ENCODE assay signal across 8 cellular contexts in genomic region chr12:42482820-42483533, GRCh38.
A peak's percentile ranks its signal among the peaks of the same experiment; 100 is the strongest.
DNase-seq lines count a peak whose midpoint lies in the region; ATAC-seq and TF ChIP-seq lines count a peak whose summit lies in the region.

No MANE protein-coding gene starts in this region.

- peak overlapping the region; percentile 96 for H3K4me2 ChIP-seq in OCI-LY1 (ENCODE audit: low read length)

- H3F3A ChIP-seq in OCI-LY1 (ENCODE audit: insufficient read depth, low read length): no peaks in the 10 kb centered on the region

- peaks cover 55% of the 10 kb centered on the region for H3K27me3 ChIP-seq in CD4-positive, CD25-positive, alpha-beta regulatory T cell (ENCODE audit: control insufficient read depth, insufficient read depth, low read length)
- H3K27me3 ChIP-seq in OCI-LY1 (ENCODE audit: insufficient read depth, low read length): no peaks in the 10 kb centered on the region
- H3K27me3 ChIP-seq in tibial artery: no peaks in the 10 kb centered on the region

- peaks cover 86% of the 10 kb centered on the region for H3K27me3 Mint-ChIP-seq in CD4-positive, CD25-positive, alpha-beta regulatory T cell
- H3K27me3 Mint-ChIP-seq in natural killer cell treated with Interleukin-12 subunit alpha and Interleukin-12 subunit beta and Interleukin-15 and Interleukin-18, amount 100 ng/mL, for 72 hours: peaks cover 51 to 71% of the 10 kb centered on the region in 2 donors

- H3K4me1 Mint-ChIP-seq in CD4-positive, CD25-positive, alpha-beta regulatory T cell: peaks cover 0 to 17% (median 13%) of the 10 kb centered on the region in 4 donors
- peaks cover 8 to 9% of the 10 kb centered on the region in 2 donors for H3K4me1 Mint-ChIP-seq in natural killer cell treated with Interleukin-12 subunit alpha and Interleukin-12 subunit beta and Interleukin-15 and Interleukin-18, amount 100 ng/mL, for 72 hours (ENCODE audit: low read depth in 2 of 2)

- no peak overlapping the region for H3K27ac ChIP-seq in CD4-positive, CD25-positive, alpha-beta regulatory T cell (ENCODE audit: insufficient read depth, low read length, poor library complexity, severe bottlenecking)
- H3K27ac ChIP-seq in OCI-LY1 (ENCODE audit: low read depth, low read length, poor library complexity, severe bottlenecking): no peak overlapping the region
- H3K27ac ChIP-seq in tibial artery: peak overlapping the region; percentile 53 to 74

- 0 out of 2 replicates have a peak overlapping the region, but pooled peaks have one; percentile 81 for H2AFZ ChIP-seq in OCI-LY1 (ENCODE audit: low read length)

- peak overlapping the region; percentile 23 to 80 (median 50) for H3K4me3 Mint-ChIP-seq in CD4-positive, CD25-positive, alpha-beta regulatory T cell
- peak overlapping the region; percentile 71 for H3K4me3 Mint-ChIP-seq in natural killer cell treated with Interleukin-12 subunit alpha and Interleukin-12 subunit beta and Interleukin-15 and Interleukin-18, amount 100 ng/mL, for 72 hours

- no peaks in the 10 kb centered on the region for H3K36me3 ChIP-seq in CD4-positive, CD25-positive, alpha-beta regulatory T cell (ENCODE audit: control insufficient read depth, insufficient read depth, low read length)
- H3K36me3 ChIP-seq in OCI-LY1 (ENCODE audit: insufficient read depth, low read length) (no peaks in the 10 kb centered on the region), tibial artery (no peaks in the 10 kb centered on the region)

- H3K9me2 ChIP-seq in OCI-LY1 (ENCODE audit: low read depth, low read length): no peaks in the 10 kb centered on the region

- H3K9me3 Mint-ChIP-seq in CD4-positive, CD25-positive, alpha-beta regulatory T cell: peaks cover 0 to 2% (median 0%) of the 10 kb centered on the region in 7 donors
- no peaks in the 10 kb centered on the region for H3K9me3 Mint-ChIP-seq in natural killer cell treated with Interleukin-12 subunit alpha and Interleukin-12 subunit beta and Interleukin-15 and Interleukin-18, amount 100 ng/mL, for 72 hours

- H3K36me3 Mint-ChIP-seq in CD4-positive, CD25-positive, alpha-beta regulatory T cell: no peaks in the 10 kb centered on the region
- H3K36me3 Mint-ChIP-seq in natural killer cell treated with Interleukin-12 subunit alpha and Interleukin-12 subunit beta and Interleukin-15 and Interleukin-18, amount 100 ng/mL, for 72 hours: no peaks in the 10 kb centered on the region

- peak; percentile 96 for TF ChIP-seq CTCF in OCI-LY1 (IDR thresholded peaks at IDR 0.05; ENCODE audit: low read length)
- TF ChIP-seq CTCF in tibial artery (IDR thresholded peaks at IDR 0.05): peak; percentile 83 to 84

- peak overlapping the region; percentile 76 for H3K9ac ChIP-seq in OCI-LY1 (ENCODE audit: low read length)

- H4K20me1 ChIP-seq in OCI-LY1 (ENCODE audit: insufficient read depth, low read length): no peaks in the 10 kb centered on the region

- H3K27ac Mint-ChIP-seq in CD4-positive, CD25-positive, alpha-beta regulatory T cell: no peak overlapping the region
- H3K27ac Mint-ChIP-seq in natural killer cell treated with Interleukin-12 subunit alpha and Interleukin-12 subunit beta and Interleukin-15 and Interleukin-18, amount 100 ng/mL, for 72 hours: no peak overlapping the region

- no peaks in the 10 kb centered on the region for H3K79me2 ChIP-seq in OCI-LY1 (ENCODE audit: insufficient read depth, low read length)

- no peaks in the 10 kb centered on the region for H3K9me3 ChIP-seq in CD4-positive, CD25-positive, alpha-beta regulatory T cell (ENCODE audit: control insufficient read depth in 2 of 2, low read length in 2 of 2)
- no peaks in the 10 kb centered on the region for H3K9me3 ChIP-seq in OCI-LY1 (ENCODE audit: low read length)
- no peaks in the 10 kb centered on the region for H3K9me3 ChIP-seq in tibial artery

- peak overlapping the region; percentile 19 for H3K4me3 ChIP-seq in CD4-positive, CD25-positive, alpha-beta regulatory T cell (ENCODE audit: low read depth, low read length)
- H3K4me3 ChIP-seq in OCI-LY1 (ENCODE audit: low read depth, low read length, poor library complexity, severe bottlenecking) (peak overlapping the region; percentile 79), tibial artery (peak overlapping the region; percentile 65 to 82)

- intact Hi-C loops in tibial artery (cut with DNase I; ENCODE audit: low total_unique reads): loop anchor here (5.0 kb wide), 1 partner anchor 84 kb away; no protein-coding TSS in a partner anchor

- ATAC-seq in CD4-positive, CD25-positive, alpha-beta regulatory T cell (ENCODE audit: low read depth in 2 of 2): peak; percentile 17 to 62
- ATAC-seq in GM19043 (IDR thresholded peaks at IDR 0.05; ENCODE audit: low read depth, unreplicated experiment) (peak; percentile 77), HG03159 (IDR thresholded peaks at IDR 0.05; ENCODE audit: unreplicated experiment) (peak; percentile 73)
- ATAC-seq in natural killer cell treated with Interleukin-12 subunit alpha and Interleukin-12 subunit beta and Interleukin-15 and Interleukin-18, amount 100 ng/mL, for 72 hours: peak; percentile 81 to 85

- H3K4me1 ChIP-seq in CD4-positive, CD25-positive, alpha-beta regulatory T cell (ENCODE audit: control insufficient read depth, insufficient read depth, low read length, poor library complexity, severe bottlenecking): peaks cover 23% of the 10 kb centered on the region
- H3K4me1 ChIP-seq in OCI-LY1 (ENCODE audit: insufficient read depth, low read length, severe bottlenecking) (peaks cover 28% of the 10 kb centered on the region), tibial artery (peaks cover 0 to 24% (median 8%) of the 10 kb centered on the region in 4 donors)

- peak in 2 of 3 donors; percentile 10 to 32 for DNase-seq in CD4-positive, CD25-positive, alpha-beta regulatory T cell
- DNase-seq in activated T-helper 1 cell treated with Interleukin-2 at 50 U/mL for 16 hours (ENCODE audit: low read depth) (peak; percentile 17), fibroblast of peridontal ligament (ENCODE audit: extremely low read depth) (peak; percentile 58), tibial artery (peak; percentile 56 to 82)
- no peak for DNase-seq in natural killer cell treated with Interleukin-12 subunit alpha and Interleukin-12 subunit beta and Interleukin-15 and Interleukin-18, amount 100 ng/mL, for 72 hours (ENCODE audit: low spot score)

Comparison
In these comparisons a context has a peak if more than half of its experiments do, and no peak if none do; other contexts are left out.
1. H3K27ac ChIP-seq: peak in tibial artery (2 of 2); none in CD4-positive, CD25-positive, alpha-beta regulatory T cell (single experiment) and OCI-LY1 (single experiment).
2. H3K4me3 ChIP-seq: peak in every context shown above with its lines; median percentile 79 in OCI-LY1; 74 in tibial artery; 19 in CD4-positive, CD25-positive, alpha-beta regulatory T cell.
3. Peak in every context shown above with its lines, with median percentiles within 50 percentile points of each other: ATAC-seq.